28 cellular contexts compared by ENCODE assay signal in the genomic region with DNA sequence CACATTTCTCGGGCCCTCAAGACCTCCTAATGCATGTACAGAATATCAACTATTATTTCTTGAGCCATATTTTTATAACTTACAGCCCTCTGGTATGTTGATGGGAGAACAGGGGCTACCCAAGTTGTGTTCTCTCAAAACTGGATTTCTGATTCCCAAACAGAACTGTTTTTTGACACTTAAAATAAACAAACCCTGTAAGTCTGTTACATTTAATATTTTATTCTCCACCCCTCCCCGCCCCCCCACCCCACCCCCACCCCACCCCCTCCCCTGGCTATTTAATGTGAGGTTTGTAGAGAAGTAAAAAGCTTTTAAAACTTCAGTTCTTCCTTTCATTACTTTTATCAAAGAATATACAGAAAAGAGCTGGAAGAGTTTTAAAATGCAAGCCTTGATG.
"Had no signal": no experiment of that assay in that cellular context is flagged by ENCODE, and none has a peak within 500 bp of the region (broad histone marks: within the 10 kb centered on the region; RNA-seq: fewer than 3 reads in every experiment).

No MANE protein-coding gene starts in this region.

- H3K4me3 Mint-ChIP-seq: stimulated activated effector memory CD8-positive, alpha-beta T cell treated with anti-CD3 and anti-CD28 coated beads, Interleukin-12 subunit alpha, Interleukin-12 subunit beta, amount 100 ng/mL, for 72 hours; stimulated activated memory B cell treated with anti-CD40 and anti-IgM and Interleukin-4, amounts not matched to agents 10 μg/mL and 1 μg/mL and 100 μg/mL, for 72 hours; stimulated activated naive B cell treated with anti-CD40 and anti-IgM and Interleukin-4, amounts not matched to agents 10 μg/mL and 1 μg/mL and 100 μg/mL, for 72 hours; stimulated activated naive CD8-positive, alpha-beta T cell treated with anti-CD3 and anti-CD28 coated beads, Interleukin-15, amount 100 ng/mL, for 72 hours; stimulated activated naive CD8-positive, alpha-beta T cell treated with anti-CD3 and anti-CD28 coated beads, Interleukin-15, Interleukin-2, amounts not matched to agents 100 ng/mL and 50 ng/mL, for 24 hours; type B pancreatic cell had no signal

- H3K27ac ChIP-seq: stomach, suprapubic skin, testis, thoracic aorta, thyroid gland, tibial artery, tibial nerve, transverse colon, upper lobe of right lung, uterus, vagina had no signal

- FAIRE-seq: urothelium cell line had no signal

- H3K36me3 Mint-ChIP-seq: stimulated activated effector memory CD8-positive, alpha-beta T cell treated with anti-CD3 and anti-CD28 coated beads, Interleukin-12 subunit alpha, Interleukin-12 subunit beta, amount 100 ng/mL, for 72 hours; stimulated activated memory B cell treated with anti-CD40 and anti-IgM and Interleukin-4, amounts not matched to agents 10 μg/mL and 1 μg/mL and 100 μg/mL, for 72 hours; stimulated activated naive B cell treated with anti-CD40 and anti-IgM and Interleukin-4, amounts not matched to agents 10 μg/mL and 1 μg/mL and 100 μg/mL, for 72 hours had no signal

- H3K9me3 ChIP-seq: stomach, suprapubic skin, testis, thoracic aorta, thyroid gland, tibial artery, tibial nerve, transverse colon, upper lobe of right lung, uterus, vagina had no signal

- H3K4me1 ChIP-seq: stomach, suprapubic skin, testis, thyroid gland, tibial artery, tibial nerve, transverse colon, upper lobe of right lung, uterus, vagina had no signal

- H3K27me3 ChIP-seq: testis, thyroid gland, tibial nerve, uterus, vagina had no signal

- ATAC-seq: stimulated activated effector memory CD8-positive, alpha-beta T cell treated with anti-CD3 and anti-CD28 coated beads, Interleukin-12 subunit alpha, Interleukin-12 subunit beta, amount 100 ng/mL, for 72 hours; stimulated activated memory B cell treated with anti-CD40 and anti-IgM and Interleukin-4, amounts not matched to agents 10 μg/mL and 1 μg/mL and 100 μg/mL, for 72 hours; stimulated activated naive B cell treated with anti-CD40 and anti-IgM and Interleukin-4, amounts not matched to agents 10 μg/mL and 1 μg/mL and 100 μg/mL, for 72 hours; stimulated activated naive CD8-positive, alpha-beta T cell treated with anti-CD3 and anti-CD28 coated beads, Interleukin-15, amount 100 ng/mL, for 72 hours; stimulated activated naive CD8-positive, alpha-beta T cell treated with anti-CD3 and anti-CD28 coated beads, Interleukin-15, Interleukin-2, amounts not matched to agents 100 U/mL and 50 U/mL, for 24 hours; upper lobe of right lung had no signal

- H3K9me3 Mint-ChIP-seq: stimulated activated effector memory CD8-positive, alpha-beta T cell treated with anti-CD3 and anti-CD28 coated beads, Interleukin-12 subunit alpha, Interleukin-12 subunit beta, amount 100 ng/mL, for 72 hours; type B pancreatic cell had no signal

- DNase-seq: stimulated activated CD4-positive, alpha-beta T cell treated with anti-CD3 and anti-CD28 coated beads, Interleukin-2, amount 100 ng/mL, for 48 hours; stimulated activated CD4-positive, alpha-beta T cell treated with anti-CD3 and anti-CD28 coated beads, Interleukin-4, amount 100 ng/mL, for 1 hour; stimulated activated CD4-positive, alpha-beta T cell treated with anti-CD3 and anti-CD28 coated beads, Interleukin-4, amount 100 ng/mL, for 24 hours; stimulated activated CD4-positive, alpha-beta T cell treated with anti-CD3 and anti-CD28 coated beads, Interleukin-4, amount 100 ng/mL, for 4 hours; stimulated activated CD8-positive, alpha-beta memory T cell treated with anti-CD3 and anti-CD28 coated beads, Interleukin-4, amount 100 ng/mL, for 48 hours; stimulated activated naive B cell treated with anti-CD40 and anti-IgM and Interleukin-4, amounts not matched to agents 10 μg/mL and 1 μg/mL and 100 μg/mL, for 72 hours; stimulated activated naive CD4-positive, alpha-beta T cell; stimulated activated naive CD4-positive, alpha-beta T cell treated with Interleukin-2 at 50 U/mL for 16 hours; stimulated activated naive CD8-positive, alpha-beta T cell treated with anti-CD3 and anti-CD28 coated beads, Interleukin-15, amount 100 ng/mL, for 72 hours; stimulated activated naive CD8-positive, alpha-beta T cell treated with anti-CD3 and anti-CD28 coated beads, Interleukin-15, Interleukin-2, amounts not matched to agents 100 U/mL and 50 U/mL, for 24 hours; stomach; substantia nigra; testis; thyroid gland; tibial artery; transverse colon; trophoblast cell; upper lobe of right lung; uterus had no signal

- H3K4me3 ChIP-seq: stomach, suprapubic skin, testis, thoracic aorta, thyroid gland, tibial artery, tibial nerve, transverse colon, upper lobe of right lung, uterus, vagina had no signal

- H3K36me3 ChIP-seq: stomach, suprapubic skin, thoracic aorta, thyroid gland, tibial artery, tibial nerve, transverse colon, upper lobe of right lung, uterus, vagina had no signal

- H3K4me1 Mint-ChIP-seq: stimulated activated effector memory CD8-positive, alpha-beta T cell treated with anti-CD3 and anti-CD28 coated beads, Interleukin-12 subunit alpha, Interleukin-12 subunit beta, amount 100 ng/mL, for 72 hours; stimulated activated memory B cell treated with anti-CD40 and anti-IgM and Interleukin-4, amounts not matched to agents 10 μg/mL and 1 μg/mL and 100 μg/mL, for 72 hours; stimulated activated naive B cell treated with anti-CD40 and anti-IgM and Interleukin-4, amounts not matched to agents 10 μg/mL and 1 μg/mL and 100 μg/mL, for 72 hours; stimulated activated naive CD8-positive, alpha-beta T cell treated with anti-CD3 and anti-CD28 coated beads, Interleukin-15, amount 100 ng/mL, for 72 hours had no signal

- H3K27ac Mint-ChIP-seq: stimulated activated effector memory CD8-positive, alpha-beta T cell treated with anti-CD3 and anti-CD28 coated beads, Interleukin-12 subunit alpha, Interleukin-12 subunit beta, amount 100 ng/mL, for 72 hours; stimulated activated memory B cell treated with anti-CD40 and anti-IgM and Interleukin-4, amounts not matched to agents 10 μg/mL and 1 μg/mL and 100 μg/mL, for 72 hours; stimulated activated naive B cell treated with anti-CD40 and anti-IgM and Interleukin-4, amounts not matched to agents 10 μg/mL and 1 μg/mL and 100 μg/mL, for 72 hours; stimulated activated naive CD8-positive, alpha-beta T cell treated with anti-CD3 and anti-CD28 coated beads, Interleukin-15, amount 100 ng/mL, for 72 hours; stimulated activated naive CD8-positive, alpha-beta T cell treated with anti-CD3 and anti-CD28 coated beads, Interleukin-15, Interleukin-2, amounts not matched to agents 100 ng/mL and 50 ng/mL, for 24 hours; type B pancreatic cell had no signal
